Comparison of ENCODE assay signal across 21 cellular contexts in the genomic region with DNA sequence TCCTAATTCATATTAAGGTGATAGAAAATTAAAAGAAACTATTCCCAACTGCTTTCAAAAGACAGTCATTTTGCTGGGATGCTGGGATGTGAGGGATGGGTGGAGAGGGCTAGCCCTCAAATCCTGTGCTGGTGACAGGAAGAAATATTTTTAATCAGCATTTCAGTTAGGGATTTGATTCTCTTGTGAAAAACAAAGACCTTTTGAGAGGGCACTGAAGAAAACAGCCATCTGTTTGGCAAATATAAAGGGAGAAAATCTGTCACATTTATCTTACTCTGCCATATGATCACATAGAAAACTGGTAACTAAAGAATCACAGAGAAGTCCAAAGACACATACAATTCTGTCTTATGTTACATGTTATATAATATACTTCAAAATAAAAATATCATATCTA. TPM values are rescaled to one million over a fixed set of nuclear protein-coding genes. Genes with fewer than 3 reads are reported as not detected.
DNase-seq lines count a peak whose midpoint lies in the region; FAIRE-seq lines count a peak whose summit lies in the region.
"Had no signal": no experiment of that assay in that cellular context is flagged by ENCODE, and none has a peak within 500 bp of the region (broad histone marks: within the 10 kb centered on the region; RNA-seq: fewer than 3 reads in every experiment).

No MANE protein-coding gene starts in this region.

- no peak overlapping the region for H4K8ac ChIP-seq in trophoblast cell (ENCODE audit: low read depth, low read length)

- H4K12ac ChIP-seq in trophoblast cell (ENCODE audit: low read depth, low read length): no peak overlapping the region

- H4K91ac ChIP-seq in trophoblast cell (ENCODE audit: low read depth, low read length): no peak overlapping the region

- H2BK12ac ChIP-seq in trophoblast cell (ENCODE audit: low read length): no peak overlapping the region

- H3K79me2 ChIP-seq in trophoblast cell (ENCODE audit: control insufficient read depth, insufficient read depth, low read length, poor library complexity): no peaks in the 10 kb centered on the region

- H3K4me2 ChIP-seq in trophoblast cell (ENCODE audit: low read length): no peak overlapping the region

- DNase-seq in NCI-H524 (lab: John Stamatoyannopoulos, UW): peak; percentile 45 to 90
- peak; percentile 31 for DNase-seq in cerebellar cortex (ENCODE audit: low spot score)
- peak; percentile 37 for DNase-seq in medulla oblongata (ENCODE audit: extremely low spot score)
- DNase-seq in GDM1 (lab: John Stamatoyannopoulos, UW): no peak
- DNase-seq in trophoblast cell: no peak
- DNase-seq in effector CD8-positive, alpha-beta T cell (lab: John Stamatoyannopoulos, UW): no peak
- DNase-seq in GF-D8 (lab: John Stamatoyannopoulos, UW): no peak
- DNase-seq: C1 segment of cervical spinal cord; DMS153; EL; KBM-7; NCI-H1417 treated with DMSO at 0.1 percent for 48 hours; NCI-H2029 treated with DMSO at 0.1 percent for 48 hours; NCI-H2227 treated with DMSO at 0.1 percent for 48 hours; NCI-H526 treated with DMSO at 0.1 percent for 48 hours; NK-92 treated with Interleukin-12 subunit alpha and Interleukin-12 subunit beta, amount 100 ng/mL, for 24 hours; OCI-M1; SJCRH30; SW 1271 had no signal

- FAIRE-seq in G401.6 (lab: Jason Lieb, UNC): peak; percentile 31

- H3K36me3 ChIP-seq in trophoblast cell (ENCODE audit: control insufficient read depth in 1 of 2, insufficient read depth in 2 of 2, low read length in 2 of 2): peaks cover 8 to 9% of the 10 kb centered on the region in 2 experiments

- H3K4ac ChIP-seq in trophoblast cell (ENCODE audit: low read depth, low read length): no peak overlapping the region

- H3K4me3 ChIP-seq in trophoblast cell (ENCODE audit: low read depth, low read length): no peak overlapping the region
- H3K4me3 ChIP-seq: HAP-1, SJCRH30 had no signal

- no peak overlapping the region for H2AFZ ChIP-seq in trophoblast cell (ENCODE audit: insufficient read depth, low read length, poor library complexity)

- no peaks in the 10 kb centered on the region for H3K27me3 ChIP-seq in trophoblast cell (ENCODE audit: insufficient read depth, low read length)
- H3K27me3 ChIP-seq: SJCRH30 had no signal

- H3K23ac ChIP-seq in trophoblast cell (ENCODE audit: low read length): no peak overlapping the region

- no peaks in the 10 kb centered on the region for H3K9me3 ChIP-seq in trophoblast cell (ENCODE audit: insufficient read depth, low read depth, low read length)
- H3K9me3 ChIP-seq: HAP-1, SJCRH30 had no signal

- no peaks in the 10 kb centered on the region for H3K79me1 ChIP-seq in trophoblast cell (ENCODE audit: low read length)

- no peaks in the 10 kb centered on the region for H3K4me1 ChIP-seq in trophoblast cell (ENCODE audit: control insufficient read depth in 1 of 2, insufficient read depth in 2 of 2, low read length in 2 of 2)
- H3K4me1 ChIP-seq: HAP-1, SJCRH30 had no signal

- no peak overlapping the region for H2AK5ac ChIP-seq in trophoblast cell (ENCODE audit: low read length)

- H3K14ac ChIP-seq in trophoblast cell (ENCODE audit: low read length): no peak overlapping the region

- H2BK5ac ChIP-seq in trophoblast cell (ENCODE audit: low read depth, low read length, poor library complexity): no peak overlapping the region

- no peak overlapping the region for H3K27ac ChIP-seq in trophoblast cell (ENCODE audit: low read depth, low read length)
- H3K27ac ChIP-seq: SJCRH30 had no signal

- no peak overlapping the region for H2BK120ac ChIP-seq in trophoblast cell (ENCODE audit: insufficient read depth, low read length, poor library complexity)

- no peak overlapping the region for H3K18ac ChIP-seq in trophoblast cell (ENCODE audit: low read length)

- no peak overlapping the region for H3K9ac ChIP-seq in trophoblast cell (ENCODE audit: low read length)

RNA-seq across cellular contexts. Expression of gene STXBP3, which starts 12.3 kb away (rescaled TPM):
- polyA plus RNA-seq in trophoblast cell (2013): 28.9 and 30.9 TPM in 2 replicates

RNA-seq across cellular contexts. Expression of gene FNDC7, which starts 46.1 kb away (rescaled TPM):
- polyA plus RNA-seq in trophoblast cell (2013): 0.05 and 0.10 TPM in 2 replicates

Comparison
In these comparisons a context has a peak if more than half of its experiments do, and no peak if none do; other contexts are left out.
1. DNase-seq: peak in NCI-H524 (2 of 2), cerebellar cortex (single experiment) and medulla oblongata (single experiment); none in GDM1 (single experiment), trophoblast cell (0 of 2), effector CD8-positive, alpha-beta T cell (single experiment) and GF-D8 (single experiment).